Comparison of ENCODE assay signal across 11 cellular contexts in the genomic region with DNA sequence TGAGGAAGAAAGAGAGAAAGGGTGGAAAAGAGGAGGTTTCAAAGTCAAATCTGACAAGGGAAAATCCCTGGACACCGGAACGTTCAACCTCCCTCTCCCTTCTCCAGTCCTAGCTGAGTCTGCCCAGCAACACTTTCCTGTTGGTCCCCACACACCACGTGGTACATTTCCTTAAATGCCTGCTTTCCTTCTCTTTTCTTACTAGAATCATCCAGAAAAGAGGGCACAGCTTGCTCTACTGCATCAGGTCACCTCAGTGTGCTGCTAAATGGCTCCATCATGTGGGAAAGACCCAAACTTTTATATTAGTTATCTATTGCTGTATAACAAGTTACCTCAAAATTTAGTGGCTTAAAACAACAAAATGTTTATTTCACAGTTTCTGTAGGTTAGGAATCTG.
A peak's percentile ranks its signal among the peaks of the same experiment; 100 is the strongest.
DNase-seq lines count a peak whose midpoint lies in the region; ATAC-seq and TF ChIP-seq lines count a peak whose summit lies in the region.
"Had no signal": no experiment of that assay in that cellular context is flagged by ENCODE, and none has a peak within 500 bp of the region (broad histone marks: within the 10 kb centered on the region; RNA-seq: fewer than 3 reads in every experiment).

No MANE protein-coding gene starts in this region.

- no peak overlapping the region for H3K4me3 ChIP-seq in fibroblast of lung (replicated peaks in 1 of 4; ENCODE audit: control extremely low read depth in 1 of 4, insufficient read depth in 1 of 4, low read depth in 3 of 4, low read length in 4 of 4)
- H3K4me3 ChIP-seq: heart left ventricle had no signal

- no peaks in the 10 kb centered on the region for H3K79me2 ChIP-seq in fibroblast of lung (ENCODE audit: control insufficient read depth, insufficient read depth, low read length)

- no peak overlapping the region for H3K4me2 ChIP-seq in fibroblast of lung (ENCODE audit: extremely low read depth, insufficient read depth, low read length)

- no peak for TF ChIP-seq CTCF in fibroblast of lung (conservative IDR thresholded peaks at IDR 0.05 in 1 of 2, IDR thresholded peaks at IDR 0.05 in 1 of 2; ENCODE audit: low read depth in 1 of 2, low read length in 2 of 2)

- H4K20me1 ChIP-seq in fibroblast of lung (ENCODE audit: control insufficient read depth, extremely low read depth, insufficient read depth, low read length): no peaks in the 10 kb centered on the region

- DNase-seq in fibroblast of lung (ENCODE audit: low read depth in 2 of 2) (peak; percentile 43 to 45), renal cortical epithelial cell (ENCODE audit: low read depth) (peak; percentile 57), NCI-H2029 treated with DMSO at 0.1 percent for 48 hours (lab: John Stamatoyannopoulos, UW) (no peak), 8988T (no peak), middle frontal gyrus (ENCODE audit: extremely low spot score, low spot score) (no peak)
- DNase-seq: activated CD8-positive, alpha-beta memory T cell treated with anti-CD3 and anti-CD28 coated beads, Interleukin-2, amount 50 U/mL, for 4 hours; heart left ventricle; NCI-H2171 had no signal

- no peak overlapping the region for H3K9ac ChIP-seq in fibroblast of lung (ENCODE audit: insufficient read depth, low read length)

- ATAC-seq in GM19351 (IDR thresholded peaks at IDR 0.05; ENCODE audit: unreplicated experiment) (peak; percentile 44), GM21515 (IDR thresholded peaks at IDR 0.05; ENCODE audit: unreplicated experiment) (no peak)

- no peak for TF ChIP-seq EP300 in Ishikawa (IDR thresholded peaks at IDR 0.05; ENCODE audit: borderline replicate concordance)

- H2AFZ ChIP-seq in fibroblast of lung (ENCODE audit: low read length): no peak overlapping the region

- H3K27ac ChIP-seq in fibroblast of lung (ENCODE audit: insufficient read depth, low read length): no peak overlapping the region
- H3K27ac ChIP-seq: heart left ventricle had no signal

- peak; percentile 60 for TF ChIP-seq RAD21 in Ishikawa (IDR thresholded peaks at IDR 0.05; ENCODE audit: low read depth)

- no peaks in the 10 kb centered on the region for H3K36me3 ChIP-seq in fibroblast of lung (ENCODE audit: control insufficient read depth, insufficient read depth, low read length)
- H3K36me3 ChIP-seq: heart left ventricle had no signal

- H3K4me1 ChIP-seq in fibroblast of lung (ENCODE audit: control insufficient read depth, extremely low read depth, insufficient read depth, low read length): no peaks in the 10 kb centered on the region
- H3K4me1 ChIP-seq: heart left ventricle had no signal

- no peaks in the 10 kb centered on the region for H3K27me3 ChIP-seq in fibroblast of lung (ENCODE audit: control insufficient read depth, insufficient read depth, low read length)
- H3K27me3 ChIP-seq: heart left ventricle had no signal

- no peaks in the 10 kb centered on the region for H3K9me3 ChIP-seq in fibroblast of lung (ENCODE audit: control insufficient read depth, insufficient read depth, low read depth, low read length)
- H3K9me3 ChIP-seq: heart left ventricle had no signal

TF ChIP-seq in Ishikawa, 13 proteins besides CTCF, POLR2A, EP300 and RAD21:
- TF ChIP-seq ZBTB7A (IDR thresholded peaks at IDR 0.05; ENCODE audit: low read depth) (no peak), USF1 (IDR thresholded peaks at IDR 0.05) (peak; percentile 94), CREB1 (IDR thresholded peaks at IDR 0.05; ENCODE audit: low read depth) (no peak)

Comparison
In these comparisons a context has a peak if more than half of its experiments do, and no peak if none do; other contexts are left out.
1. DNase-seq: peak in fibroblast of lung (2 of 2) and renal cortical epithelial cell (single experiment); none in NCI-H2029 treated with DMSO at 0.1 percent for 48 hours (single experiment), 8988T (single experiment) and middle frontal gyrus (single experiment).